In genomic region chr3:131582438-131582837, GRCh38 we compare ENCODE assay signal across 12 cellular contexts.
DNase-seq lines count a peak whose midpoint lies in the region; ATAC-seq and TF ChIP-seq lines count a peak whose summit lies in the region.
"Had no signal": no experiment of that assay in that cellular context is flagged by ENCODE, and none has a peak within 500 bp of the region (broad histone marks: within the 10 kb centered on the region; RNA-seq: fewer than 3 reads in every experiment).

No MANE protein-coding gene starts in this region.

- H3K9me2 ChIP-seq in Karpas-422 (replicated peaks; ENCODE audit: insufficient read depth, low read length), result no peaks in the 10 kb centered on the region

- DNase-seq in ELR (ENCODE audit: low read depth) (peak; percentile 6), Karpas-422 (peak; percentile 58), SK-MEL-5 (ENCODE audit: low read depth, low spot score) (peak; percentile 19), fibroblast of mammary gland (ENCODE audit: low read depth) (peak; percentile 11), stomach (no peak)
- DNase-seq: C1 segment of cervical spinal cord; CD4-positive, alpha-beta memory T cell; GOT3; H9 had no signal

- H2AFZ ChIP-seq in Karpas-422 (ENCODE audit: low read length), result no peak overlapping the region

- ATAC-seq in HG03097 (IDR thresholded peaks at IDR 0.05; ENCODE audit: low FRiP score, unreplicated experiment) (no peak), GM18858 (IDR thresholded peaks at IDR 0.05; ENCODE audit: unreplicated experiment) (no peak)
- ATAC-seq: GM12878 had no signal

- TF ChIP-seq POLR2A in stomach (IDR thresholded peaks at IDR 0.05), result no peak

- peaks cover 4% of the 10 kb centered on the region; the same call in 1 of the 2 replicates for H3K4me1 ChIP-seq in Karpas-422 (ENCODE audit: low read length)
- H3K4me1 ChIP-seq in stomach, result no peaks in the 10 kb centered on the region

- H3K27ac ChIP-seq in Karpas-422 (ENCODE audit: low read length), result no peak overlapping the region
- H3K27ac ChIP-seq in stomach, result no peak overlapping the region

- intact Hi-C loops in stomach (cut with DNase I; ENCODE audit: low total_unique reads), result no loop called here

- no peaks in the 10 kb centered on the region for H3K9me3 ChIP-seq in Karpas-422 (ENCODE audit: low read length)
- H3K9me3 ChIP-seq in stomach, result no peaks in the 10 kb centered on the region

- no peaks in the 10 kb centered on the region for H3K36me3 ChIP-seq in Karpas-422 (ENCODE audit: insufficient read depth, low read length)
- H3K36me3 ChIP-seq in stomach, result no peaks in the 10 kb centered on the region

- H3K27me3 ChIP-seq in Karpas-422 (ENCODE audit: low read length) (no peaks in the 10 kb centered on the region), stomach (no peaks in the 10 kb centered on the region)

- TF ChIP-seq CTCF in fibroblast of mammary gland (conservative IDR thresholded peaks at IDR 0.05; ENCODE audit: control insufficient read depth, insufficient read depth, low read depth, low read length) (no peak), stomach (IDR thresholded peaks at IDR 0.05) (no peak)

- no peaks in the 10 kb centered on the region for H3K79me2 ChIP-seq in Karpas-422 (ENCODE audit: low read length)

- no peak overlapping the region for H3K9ac ChIP-seq in Karpas-422 (ENCODE audit: low read length)

- in situ Hi-C loops in SK-MEL-5 (cut with HindIII; ENCODE audit: low pct_unique_long_range_greater_than_20kb, low sequenced_read_pairs), result no loop called here

- 94 to 100% (median 95%) methylated on average over 1 of the region's 1 CpG for WGBS in stomach, 5 donors

- H3K4me2 ChIP-seq in Karpas-422 (ENCODE audit: low read depth, low read length, poor library complexity, severe bottlenecking), result no peak overlapping the region

- H3K4me3 ChIP-seq in Karpas-422 (ENCODE audit: low read length) (no peak overlapping the region), fibroblast of mammary gland (ENCODE audit: control insufficient read depth, low read depth, low read length) (no peak overlapping the region), stomach (no peak overlapping the region)
- H3K4me3 ChIP-seq: GM12878 had no signal

- no peak for TF ChIP-seq EP300 in stomach (IDR thresholded peaks at IDR 0.05)

- H4K20me1 ChIP-seq in Karpas-422 (ENCODE audit: insufficient read depth, low read depth, low read length), result no peaks in the 10 kb centered on the region
